Comparison of ENCODE assay signal across 2 cellular contexts in genomic region chr3:66495633-66496032, GRCh38.
A peak's percentile ranks its signal among the peaks of the same experiment; 100 is the strongest.
TF ChIP-seq lines count a peak whose summit lies in the region.

No MANE protein-coding gene starts in this region.

TF ChIP-seq in HepG2, 621 proteins besides CTCF, POLR2A, EP300 and RAD21 (continues in another document):
- TF ChIP-seq SIN3B (IDR thresholded peaks at IDR 0.05; ENCODE audit: low read length) (no peak), KAT7 (CRISPR knock-in tag; IDR thresholded peaks at IDR 0.05; ENCODE audit: borderline replicate concordance) (no peak), TSC22D2 (CRISPR knock-in tag; IDR thresholded peaks at IDR 0.05; ENCODE audit: borderline replicate concordance) (no peak), ATRX (CRISPR knock-in tag; IDR thresholded peaks at IDR 0.05; ENCODE audit: borderline replicate concordance) (no peak), RNF2 (conservative IDR thresholded peaks at IDR 0.05; ENCODE audit: low read depth) (no peak), ZBTB34 (CRISPR knock-in tag; IDR thresholded peaks at IDR 0.05) (no peak), KAT2B (IDR thresholded peaks at IDR 0.05; ENCODE audit: borderline replicate concordance, low read depth, low read length) (no peak), ZNF598 (CRISPR knock-in tag; IDR thresholded peaks at IDR 0.05; ENCODE audit: borderline replicate concordance) (no peak), ZNF383 (CRISPR knock-in tag; IDR thresholded peaks at IDR 0.05; ENCODE audit: borderline replicate concordance) (no peak), ZNF382 (CRISPR knock-in tag; IDR thresholded peaks at IDR 0.05; ENCODE audit: borderline replicate concordance) (no peak), ZNF788 (CRISPR knock-in tag; IDR thresholded peaks at IDR 0.05; ENCODE audit: borderline replicate concordance) (no peak), ATF4 (CRISPR knock-in tag; IDR thresholded peaks at IDR 0.05) (no peak), LCORL (IDR thresholded peaks at IDR 0.05) (no peak), LCORL (CRISPR knock-in tag; IDR thresholded peaks at IDR 0.05) (peak; percentile 36; the same call in 1 of the 2 replicates), TOPORS (CRISPR knock-in tag; IDR thresholded peaks at IDR 0.05) (no peak), KMT2A (CRISPR knock-in tag; IDR thresholded peaks at IDR 0.05) (no peak), KLF13 (CRISPR knock-in tag; IDR thresholded peaks at IDR 0.05) (no peak), SOX13 (IDR thresholded peaks at IDR 0.05) (no peak), SOX13 (CRISPR knock-in tag; conservative IDR thresholded peaks at IDR 0.05 in 1 of 2, IDR thresholded peaks at IDR 0.05 in 1 of 2) (peak in 1 of 2 experiments; percentile 68; a peak in 2 of 4 replicates), ZNF772 (CRISPR knock-in tag; IDR thresholded peaks at IDR 0.05) (no peak), ZNF333 (CRISPR knock-in tag; IDR thresholded peaks at IDR 0.05; ENCODE audit: borderline replicate concordance) (no peak), SUZ12 (IDR thresholded peaks at IDR 0.05; ENCODE audit: low read depth, low read length) (no peak), HNF4G (IDR thresholded peaks at IDR 0.05; ENCODE audit: borderline replicate concordance, low read depth, low read length) (peak; percentile 54; the same call in 1 of the 2 replicates), HNF4G (CRISPR knock-in tag; IDR thresholded peaks at IDR 0.05; ENCODE audit: borderline replicate concordance, low read depth) (no peak), PLRG1 (conservative IDR thresholded peaks at IDR 0.05) (no peak), MIER2 (CRISPR knock-in tag; IDR thresholded peaks at IDR 0.05) (no peak), POLR2G (IDR thresholded peaks at IDR 0.05; ENCODE audit: low read depth, low read length) (no peak), ZNF570 (CRISPR knock-in tag; IDR thresholded peaks at IDR 0.05; ENCODE audit: borderline replicate concordance) (no peak), ZNF124 (CRISPR knock-in tag; IDR thresholded peaks at IDR 0.05) (no peak), ZNF430 (CRISPR knock-in tag; IDR thresholded peaks at IDR 0.05) (no peak), AGO1 (IDR thresholded peaks at IDR 0.05; ENCODE audit: low read depth, low read length, poor library complexity, severe bottlenecking) (no peak), KLF12 (CRISPR knock-in tag; IDR thresholded peaks at IDR 0.05; ENCODE audit: borderline replicate concordance) (no peak), ZFY (CRISPR knock-in tag; IDR thresholded peaks at IDR 0.05) (no peak), SRF (IDR thresholded peaks at IDR 0.05; ENCODE audit: low read depth, low read length) (no peak), HNF4A (CRISPR knock-in tag; IDR thresholded peaks at IDR 0.05) (peak; percentile 68), ZNF253 (CRISPR knock-in tag; IDR thresholded peaks at IDR 0.05; ENCODE audit: borderline replicate concordance) (no peak), JUNB (CRISPR knock-in tag; IDR thresholded peaks at IDR 0.05; ENCODE audit: borderline replicate concordance) (no peak), DR1 (CRISPR knock-in tag; IDR thresholded peaks at IDR 0.05) (no peak), SOX5 (CRISPR knock-in tag; IDR thresholded peaks at IDR 0.05; ENCODE audit: borderline replicate concordance) (peak; percentile 18; the same call in 1 of the 2 replicates), ZFP82 (CRISPR knock-in tag; IDR thresholded peaks at IDR 0.05; ENCODE audit: borderline replicate concordance) (no peak), MEF2D (CRISPR knock-in tag; IDR thresholded peaks at IDR 0.05) (no peak)
- TF ChIP-seq, protein P1, sequence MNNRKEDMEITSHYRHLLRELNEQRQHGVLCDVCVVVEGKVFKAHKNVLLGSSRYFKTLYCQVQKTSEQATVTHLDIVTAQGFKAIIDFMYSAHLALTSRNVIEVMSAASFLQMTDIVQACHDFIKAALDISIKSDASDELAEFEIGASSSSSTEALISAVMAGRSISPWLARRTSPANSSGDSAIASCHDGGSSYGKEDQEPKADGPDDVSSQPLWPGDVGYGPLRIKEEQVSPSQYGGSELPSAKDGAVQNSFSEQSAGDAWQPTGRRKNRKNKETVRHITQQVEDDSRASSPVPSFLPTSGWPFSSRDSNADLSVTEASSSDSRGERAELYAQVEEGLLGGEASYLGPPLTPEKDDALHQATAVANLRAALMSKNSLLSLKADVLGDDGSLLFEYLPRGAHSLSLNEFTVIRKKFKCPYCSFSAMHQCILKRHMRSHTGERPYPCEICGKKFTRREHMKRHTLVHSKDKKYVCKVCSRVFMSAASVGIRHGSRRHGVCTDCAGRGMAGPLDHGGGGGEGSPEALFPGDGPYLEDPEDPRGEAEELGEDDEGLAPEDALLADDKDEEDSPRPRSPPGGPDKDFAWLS (CRISPR knock-in tag; IDR thresholded peaks at IDR 0.05; ENCODE audit: borderline replicate concordance): no peak

TF ChIP-seq in SK-N-SH, 30 proteins besides CTCF, POLR2A, EP300 and RAD21:
- no peak for TF ChIP-seq FOXJ3 (CRISPR knock-in tag; IDR thresholded peaks at IDR 0.05)
- TF ChIP-seq SMC3 (IDR thresholded peaks at IDR 0.05; ENCODE audit: low read depth, low read length): no peak
- TF ChIP-seq JUND (IDR thresholded peaks at IDR 0.05): no peak
- TF ChIP-seq, protein P2, sequence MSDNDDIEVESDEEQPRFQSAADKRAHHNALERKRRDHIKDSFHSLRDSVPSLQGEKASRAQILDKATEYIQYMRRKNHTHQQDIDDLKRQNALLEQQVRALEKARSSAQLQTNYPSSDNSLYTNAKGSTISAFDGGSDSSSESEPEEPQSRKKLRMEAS (IDR thresholded peaks at IDR 0.05; ENCODE audit: low read depth): no peak
- TF ChIP-seq ZBTB33 (IDR thresholded peaks at IDR 0.05; ENCODE audit: borderline replicate concordance, low read depth): no peak
- no peak for TF ChIP-seq FOSL2 (IDR thresholded peaks at IDR 0.05; ENCODE audit: borderline replicate concordance, low read depth)
- TF ChIP-seq MEF2A (IDR thresholded peaks at IDR 0.05; ENCODE audit: borderline replicate concordance, low read depth): no peak
- no peak for TF ChIP-seq MXI1 (IDR thresholded peaks at IDR 0.05; ENCODE audit: low read depth, low read length)
- TF ChIP-seq CHD2 (IDR thresholded peaks at IDR 0.05; ENCODE audit: low read length, partially characterized antibody): no peak
- TF ChIP-seq, protein P3, sequence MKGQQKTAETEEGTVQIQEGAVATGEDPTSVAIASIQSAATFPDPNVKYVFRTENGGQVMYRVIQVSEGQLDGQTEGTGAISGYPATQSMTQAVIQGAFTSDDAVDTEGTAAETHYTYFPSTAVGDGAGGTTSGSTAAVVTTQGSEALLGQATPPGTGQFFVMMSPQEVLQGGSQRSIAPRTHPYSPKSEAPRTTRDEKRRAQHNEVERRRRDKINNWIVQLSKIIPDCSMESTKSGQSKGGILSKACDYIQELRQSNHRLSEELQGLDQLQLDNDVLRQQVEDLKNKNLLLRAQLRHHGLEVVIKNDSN (IDR thresholded peaks at IDR 0.05; ENCODE audit: borderline replicate concordance, low read depth): no peak
- TF ChIP-seq ELF1 (IDR thresholded peaks at IDR 0.05): no peak
- TF ChIP-seq, protein P4, sequence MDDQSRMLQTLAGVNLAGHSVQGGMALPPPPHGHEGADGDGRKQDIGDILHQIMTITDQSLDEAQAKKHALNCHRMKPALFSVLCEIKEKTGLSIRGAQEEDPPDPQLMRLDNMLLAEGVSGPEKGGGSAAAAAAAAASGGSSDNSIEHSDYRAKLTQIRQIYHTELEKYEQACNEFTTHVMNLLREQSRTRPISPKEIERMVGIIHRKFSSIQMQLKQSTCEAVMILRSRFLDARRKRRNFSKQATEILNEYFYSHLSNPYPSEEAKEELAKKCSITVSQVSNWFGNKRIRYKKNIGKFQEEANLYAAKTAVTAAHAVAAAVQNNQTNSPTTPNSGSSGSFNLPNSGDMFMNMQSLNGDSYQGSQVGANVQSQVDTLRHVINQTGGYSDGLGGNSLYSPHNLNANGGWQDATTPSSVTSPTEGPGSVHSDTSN (IDR thresholded peaks at IDR 0.05): no peak
- no peak for TF ChIP-seq EZH2phosphoT487 (IDR thresholded peaks at IDR 0.05; ENCODE audit: borderline replicate concordance, low read depth)
- TF ChIP-seq, protein P5, sequence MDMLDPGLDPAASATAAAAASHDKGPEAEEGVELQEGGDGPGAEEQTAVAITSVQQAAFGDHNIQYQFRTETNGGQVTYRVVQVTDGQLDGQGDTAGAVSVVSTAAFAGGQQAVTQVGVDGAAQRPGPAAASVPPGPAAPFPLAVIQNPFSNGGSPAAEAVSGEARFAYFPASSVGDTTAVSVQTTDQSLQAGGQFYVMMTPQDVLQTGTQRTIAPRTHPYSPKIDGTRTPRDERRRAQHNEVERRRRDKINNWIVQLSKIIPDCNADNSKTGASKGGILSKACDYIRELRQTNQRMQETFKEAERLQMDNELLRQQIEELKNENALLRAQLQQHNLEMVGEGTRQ (IDR thresholded peaks at IDR 0.05; ENCODE audit: borderline replicate concordance, low read depth, low read length): no peak
- no peak for TF ChIP-seq NFIC (IDR thresholded peaks at IDR 0.05; ENCODE audit: borderline replicate concordance)
- TF ChIP-seq TCF12 (IDR thresholded peaks at IDR 0.05): no peak
- no peak for TF ChIP-seq RCOR1 (IDR thresholded peaks at IDR 0.05; ENCODE audit: low read length)
- no peak for TF ChIP-seq SIN3A (IDR thresholded peaks at IDR 0.05; ENCODE audit: borderline replicate concordance, low read depth, low read length)
- no peak for TF ChIP-seq YY1 (IDR thresholded peaks at IDR 0.05; ENCODE audit: low read depth)
